33 cellular contexts compared by ENCODE assay signal in the genomic region with DNA sequence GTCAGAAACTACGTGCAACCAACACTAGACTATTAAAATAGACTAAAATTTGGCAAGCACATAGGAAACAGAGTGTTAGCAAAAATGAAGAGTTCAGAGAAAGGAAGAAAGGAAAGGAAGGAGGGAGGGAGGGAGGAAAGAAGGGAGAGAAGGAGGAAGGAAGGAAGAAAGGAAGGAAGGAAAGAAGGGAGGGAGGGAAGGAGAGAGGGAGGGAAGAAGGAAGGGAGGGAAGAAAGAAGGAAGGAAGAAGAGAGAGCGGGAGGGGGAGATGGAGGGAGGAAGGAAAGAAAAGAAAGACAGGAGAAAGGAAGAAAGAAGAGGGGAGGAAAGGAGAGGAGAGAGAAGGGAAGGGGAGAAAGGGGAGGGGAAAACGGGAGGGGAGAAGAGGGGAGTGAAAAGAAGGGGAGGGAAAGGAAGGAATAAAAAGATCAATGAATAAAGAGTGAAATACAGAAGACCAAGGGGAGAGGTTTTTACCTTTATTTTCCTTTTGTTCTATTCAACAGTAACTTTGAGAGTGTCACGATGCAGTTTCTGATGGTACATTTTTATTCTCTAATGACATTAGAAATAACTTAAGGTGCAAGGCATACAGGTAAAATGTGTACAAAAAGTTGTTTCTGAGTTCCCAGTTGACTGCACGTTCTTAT.
"Had no signal": no experiment of that assay in that cellular context is flagged by ENCODE, and none has a peak within 500 bp of the region (broad histone marks: within the 10 kb centered on the region; RNA-seq: fewer than 3 reads in every experiment).

No MANE protein-coding gene starts in this region.

- H3K27ac ChIP-seq: neutrophil, ovary, parathyroid adenoma, psoas muscle, skin epidermis, spleen, suprapubic skin, testis, tibial artery, transverse colon, upper lobe of right lung, uterus had no signal

- H3K9ac ChIP-seq: parathyroid adenoma had no signal

- DNase-seq: naive thymus-derived CD4-positive, alpha-beta T cell; natural killer cell; nephron progenitor cell; nucleus accumbens; ovary; posterior cingulate gyrus; psoas muscle; right cardiac atrium; spleen; stimulated activated CD4-positive, alpha-beta T cell treated with anti-CD3 and anti-CD28 coated beads, Interleukin-12 subunit alpha, Interleukin-12 subunit beta, amount 100 ng/mL, for 4 hours; stimulated activated CD4-positive, alpha-beta T cell treated with anti-CD3 and anti-CD28 coated beads, Interleukin-1b, Interleukin-23, amount 100 ng/mL, for 48 hours; stimulated activated CD4-positive, alpha-beta T cell treated with anti-CD3 and anti-CD28 coated beads, Interleukin-4, amount 100 ng/mL, for 1 hour; stimulated activated CD4-positive, alpha-beta T cell treated with anti-CD3 and anti-CD28 coated beads, Interleukin-4, amount 100 ng/mL, for 4 hours; stimulated activated CD8-positive, alpha-beta memory T cell treated with anti-CD3 and anti-CD28 coated beads, Interleukin-4, amount 100 ng/mL, for 48 hours; stimulated activated naive CD4-positive, alpha-beta T cell; stimulated activated naive CD8-positive, alpha-beta T cell treated with anti-CD3 and anti-CD28 coated beads, Interleukin-15, amount 100 ng/mL, for 72 hours; stimulated activated naive CD8-positive, alpha-beta T cell treated with anti-CD3 and anti-CD28 coated beads, Interleukin-15, Interleukin-2, amounts not matched to agents 100 U/mL and 50 U/mL, for 24 hours; substantia nigra; testis; tibial artery; transverse colon; upper lobe of right lung; uterus had no signal

- H3K4me1 ChIP-seq: parathyroid adenoma, psoas muscle, spleen, suprapubic skin, tibial artery, transverse colon, upper lobe of right lung, uterus had no signal

- H3K4me3 Mint-ChIP-seq: naive thymus-derived CD4-positive, alpha-beta T cell; natural killer cell; nephron progenitor cell; neural crest cell; stimulated activated memory B cell treated with anti-CD40 and anti-IgM and Interleukin-4, amounts not matched to agents 10 μg/mL and 1 μg/mL and 100 μg/mL, for 72 hours; stimulated activated naive CD8-positive, alpha-beta T cell treated with anti-CD3 and anti-CD28 coated beads, Interleukin-15, amount 100 ng/mL, for 72 hours; type B pancreatic cell had no signal

- ATAC-seq: naive thymus-derived CD4-positive, alpha-beta T cell; natural killer cell; psoas muscle; right cardiac atrium; sciatic nerve; stimulated activated memory B cell treated with anti-CD40 and anti-IgM and Interleukin-4, amounts not matched to agents 10 μg/mL and 1 μg/mL and 100 μg/mL, for 72 hours; stimulated activated naive CD8-positive, alpha-beta T cell treated with anti-CD3 and anti-CD28 coated beads, Interleukin-15, amount 100 ng/mL, for 72 hours; stimulated activated naive CD8-positive, alpha-beta T cell treated with anti-CD3 and anti-CD28 coated beads, Interleukin-15, Interleukin-2, amounts not matched to agents 100 U/mL and 50 U/mL, for 24 hours; upper lobe of right lung had no signal

- H3K4me1 Mint-ChIP-seq: natural killer cell; nephron progenitor cell; neural crest cell; stimulated activated memory B cell treated with anti-CD40 and anti-IgM and Interleukin-4, amounts not matched to agents 10 μg/mL and 1 μg/mL and 100 μg/mL, for 72 hours; stimulated activated naive CD8-positive, alpha-beta T cell treated with anti-CD3 and anti-CD28 coated beads, Interleukin-15, amount 100 ng/mL, for 72 hours had no signal

- H3K36me3 Mint-ChIP-seq: naive thymus-derived CD4-positive, alpha-beta T cell; natural killer cell; stimulated activated memory B cell treated with anti-CD40 and anti-IgM and Interleukin-4, amounts not matched to agents 10 μg/mL and 1 μg/mL and 100 μg/mL, for 72 hours; type B pancreatic cell had no signal

- H3K4me2 ChIP-seq: smooth muscle cell had no signal

- H3K27me3 Mint-ChIP-seq: progenitor cell of endocrine pancreas; stimulated activated naive CD8-positive, alpha-beta T cell treated with anti-CD3 and anti-CD28 coated beads, Interleukin-15, amount 100 ng/mL, for 72 hours; type B pancreatic cell had no signal

- H3K27ac Mint-ChIP-seq: naive thymus-derived CD4-positive, alpha-beta T cell; natural killer cell; nephron progenitor cell; progenitor cell of endocrine pancreas; stimulated activated memory B cell treated with anti-CD40 and anti-IgM and Interleukin-4, amounts not matched to agents 10 μg/mL and 1 μg/mL and 100 μg/mL, for 72 hours; stimulated activated naive CD8-positive, alpha-beta T cell treated with anti-CD3 and anti-CD28 coated beads, Interleukin-15, amount 100 ng/mL, for 72 hours; type B pancreatic cell had no signal

- H3K36me3 ChIP-seq: neutrophil, ovary, spleen, suprapubic skin, tibial artery, transverse colon, upper lobe of right lung, uterus had no signal

- H3K9me3 ChIP-seq: neutrophil, ovary, psoas muscle, spleen, suprapubic skin, testis, tibial artery, transverse colon, upper lobe of right lung, uterus had no signal

- H2AFZ ChIP-seq: parathyroid adenoma had no signal

- H3K4me3 ChIP-seq: ovary, psoas muscle, skin epidermis, smooth muscle cell, spleen, suprapubic skin, testis, tibial artery, transverse colon, upper lobe of right lung, uterus had no signal

- H3K27me3 ChIP-seq: neutrophil, ovary, suprapubic skin, testis, tibial artery, transverse colon, upper lobe of right lung, uterus had no signal

- H3K9me3 Mint-ChIP-seq: nephron progenitor cell; neural crest cell; stimulated activated memory B cell treated with anti-CD40 and anti-IgM and Interleukin-4, amounts not matched to agents 10 μg/mL and 1 μg/mL and 100 μg/mL, for 72 hours; stimulated activated naive CD8-positive, alpha-beta T cell treated with anti-CD3 and anti-CD28 coated beads, Interleukin-15, amount 100 ng/mL, for 72 hours; type B pancreatic cell had no signal

- H3K79me2 ChIP-seq: parathyroid adenoma had no signal
